Comparison of ENCODE assay signal across 1 cellular context in the genomic region with DNA sequence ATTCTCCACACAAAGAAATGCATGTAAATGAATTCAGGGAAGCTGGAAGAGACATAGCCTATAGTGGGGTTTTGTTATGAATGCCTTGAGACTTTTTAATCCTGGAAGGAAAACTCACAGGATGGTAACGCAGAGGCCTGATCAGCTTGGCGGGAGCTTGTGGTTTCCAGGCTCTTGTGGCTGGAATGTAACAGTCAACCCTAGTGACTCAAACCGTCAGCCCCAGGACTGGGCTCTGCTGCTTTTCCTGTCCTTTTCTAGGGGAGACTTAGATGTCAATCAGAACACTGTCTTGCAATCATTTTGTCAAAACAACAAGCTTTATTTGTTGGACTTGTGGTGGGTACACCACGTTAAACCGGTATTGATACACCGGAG.
TF ChIP-seq lines count a peak whose summit lies in the region.

No MANE protein-coding gene starts in this region.

TF ChIP-seq in GM23338, 12 proteins besides CTCF, POLR2A, EP300 and RAD21 (continued from another document):
- TF ChIP-seq ZNF462 (CRISPR knock-in tag; IDR thresholded peaks at IDR 0.05) (no peak), ZNF331 (CRISPR knock-in tag; IDR thresholded peaks at IDR 0.05; ENCODE audit: low read depth) (no peak), JUNB (IDR thresholded peaks at IDR 0.05; ENCODE audit: unreplicated experiment) (no peak), STAT1 (IDR thresholded peaks at IDR 0.05; ENCODE audit: unreplicated experiment) (no peak), CREB1 (CRISPR knock-in tag; IDR thresholded peaks at IDR 0.05; ENCODE audit: low read depth) (no peak), POLR2AphosphoS5 (IDR thresholded peaks at IDR 0.05; ENCODE audit: low read depth) (no peak), EZH2phosphoT487 (IDR thresholded peaks at IDR 0.05; ENCODE audit: unreplicated experiment) (no peak), REST (IDR thresholded peaks at IDR 0.05; ENCODE audit: unreplicated experiment) (no peak), NANOG (IDR thresholded peaks at IDR 0.05; ENCODE audit: borderline replicate concordance) (no peak)
TF ChIP-seq in GM23338: peak in this region for 0.
